Comparison of ENCODE assay signal across 8 cellular contexts in genomic region chrX:17860811-17861495, GRCh38. TPM values are rescaled to one million over a fixed set of nuclear protein-coding genes. Genes with fewer than 3 reads are reported as not detected.
A peak's percentile ranks its signal among the peaks of the same experiment; 100 is the strongest.
DNase-seq lines count a peak whose midpoint lies in the region; ATAC-seq and TF ChIP-seq lines count a peak whose summit lies in the region.

RAI2 (minus strand) TSS chrX:17861298; CDS start chrX:17802010, 59,288 bp downstream.

- peaks cover 2 to 10% (median 5%) of the 10 kb centered on the region in 4 donors for H3K4me1 ChIP-seq in liver (ENCODE audit: control insufficient read depth in 4 of 4, insufficient read depth in 4 of 4, low read length in 3 of 4)

- BruUV-seq in MCF 10A (replicated peaks; lab: Mats Ljungman, UMichigan) = no TSS peak

- peaks cover 7% of the 10 kb centered on the region for H3K36me3 Mint-ChIP-seq in MCF 10A (ENCODE audit: insufficient read depth, unreplicated experiment)
- no peaks in the 10 kb centered on the region for H3K36me3 Mint-ChIP-seq in stimulated activated effector memory CD8-positive, alpha-beta T cell treated with anti-CD3 and anti-CD28 coated beads, Interleukin-12 subunit alpha, Interleukin-12 subunit beta, amount 100 ng/mL, for 72 hours

- intact Hi-C loops in MCF 10A (cut with micrococcal nuclease) = no loop called here

- no peak within 1 kb of the TSS for H3K27ac Mint-ChIP-seq in MCF 10A (ENCODE audit: low read depth, unreplicated experiment)
- H3K27ac Mint-ChIP-seq in stimulated activated effector memory CD8-positive, alpha-beta T cell treated with anti-CD3 and anti-CD28 coated beads, Interleukin-12 subunit alpha, Interleukin-12 subunit beta, amount 100 ng/mL, for 72 hours = no peak within 1 kb of the TSS

- no peak for ATAC-seq in stimulated activated effector memory CD8-positive, alpha-beta T cell treated with anti-CD3 and anti-CD28 coated beads, Interleukin-12 subunit alpha, Interleukin-12 subunit beta, amount 100 ng/mL, for 72 hours
- no peak for ATAC-seq in HG03432 (IDR thresholded peaks at IDR 0.05; ENCODE audit: unreplicated experiment)

- H3K4me1 Mint-ChIP-seq in MCF 10A (ENCODE audit: insufficient read depth, unreplicated experiment) = peaks cover 6% of the 10 kb centered on the region
- no peaks in the 10 kb centered on the region for H3K4me1 Mint-ChIP-seq in stimulated activated effector memory CD8-positive, alpha-beta T cell treated with anti-CD3 and anti-CD28 coated beads, Interleukin-12 subunit alpha, Interleukin-12 subunit beta, amount 100 ng/mL, for 72 hours

- H3K36me3 ChIP-seq in liver (ENCODE audit: control insufficient read depth in 4 of 4, insufficient read depth in 3 of 4, low read depth in 1 of 4, low read length in 3 of 4) = no peaks in the 10 kb centered on the region

- in situ Hi-C loops in Caki2 (cut with HindIII; ENCODE audit: low pct_unique_long_range_greater_than_20kb, low sequenced_read_pairs) = no loop called here

- peak within 1 kb of the TSS; percentile 13 for H3K4me3 Mint-ChIP-seq in MCF 10A (ENCODE audit: unreplicated experiment)
- H3K4me3 Mint-ChIP-seq in stimulated activated effector memory CD8-positive, alpha-beta T cell treated with anti-CD3 and anti-CD28 coated beads, Interleukin-12 subunit alpha, Interleukin-12 subunit beta, amount 100 ng/mL, for 72 hours = peak within 1 kb of the TSS; percentile 29

- no peak for TF ChIP-seq RAD21 in liver (IDR thresholded peaks at IDR 0.05)

- H3K9ac ChIP-seq in liver (ENCODE audit: low read depth in 1 of 2, low read length in 2 of 2) = no peak within 1 kb of the TSS

- no peak within 1 kb of the TSS for H3K27ac ChIP-seq in liver (ENCODE audit: low read depth in 1 of 2, low read length in 2 of 2)

- POLR2A ChIA-PET in MCF 10A (lab: Yijun Ruan, JAX) = no interaction called here

- CTCF ChIA-PET in MCF 10A (lab: Yijun Ruan, JAX) = no interaction called here

- H3K27me3 Mint-ChIP-seq in MCF 10A (ENCODE audit: insufficient read depth, unreplicated experiment) = peaks cover 75% of the 10 kb centered on the region

- DNase-seq in Caki2 (ENCODE audit: low read depth) (peak; percentile 30), NCI-H82 treated with DMSO at 0.1 percent for 48 hours (lab: John Stamatoyannopoulos, UW; ENCODE audit: unreplicated experiment) (peak; percentile 1), MCF 10A (ENCODE audit: unreplicated experiment) (no peak), HCEC 1CT (no peak), middle frontal gyrus (ENCODE audit: extremely low spot score, low spot score) (no peak)
- no peak for DNase-seq in stimulated activated effector memory CD8-positive, alpha-beta T cell treated with anti-CD3 and anti-CD28 coated beads, Interleukin-12 subunit alpha, Interleukin-12 subunit beta, amount 100 ng/mL, for 72 hours (ENCODE audit: low spot score in 2 of 2)

- TF ChIP-seq CTCF in MCF 10A (IDR thresholded peaks at IDR 0.05; ENCODE audit: unreplicated experiment) (no peak), liver (IDR thresholded peaks at IDR 0.05; ENCODE audit: low read depth, low read length, missing input control) (no peak)

- peak within 1 kb of the TSS in 2 of 3 donors; percentile 40 to 64 for H3K4me3 ChIP-seq in liver (ENCODE audit: low read depth in 1 of 3, low read length in 3 of 3)

- 1% methylated on average over 80 of the region's 98 CpGs for WGBS in liver

- no peaks in the 10 kb centered on the region for H3K9me3 ChIP-seq in liver (ENCODE audit: control insufficient read depth in 4 of 4, low read length in 3 of 4)

- H3K27me3 ChIP-seq in liver (ENCODE audit: control insufficient read depth in 4 of 4, insufficient read depth in 4 of 4, low read length in 3 of 4) = no peaks in the 10 kb centered on the region

- no peaks in the 10 kb centered on the region for H3K9me3 Mint-ChIP-seq in MCF 10A (ENCODE audit: unreplicated experiment)
- no peaks in the 10 kb centered on the region for H3K9me3 Mint-ChIP-seq in stimulated activated effector memory CD8-positive, alpha-beta T cell treated with anti-CD3 and anti-CD28 coated beads, Interleukin-12 subunit alpha, Interleukin-12 subunit beta, amount 100 ng/mL, for 72 hours

TF ChIP-seq in liver, 16 proteins besides CTCF, POLR2A, EP300 and RAD21:
- TF ChIP-seq SP1 (IDR thresholded peaks at IDR 0.05) (no peak), FOXA1 (IDR thresholded peaks at IDR 0.05) (no peak), MAX (IDR thresholded peaks at IDR 0.05) (no peak), NR2F2 (IDR thresholded peaks at IDR 0.05) (no peak), HNF4A (conservative IDR thresholded peaks at IDR 0.05) (no peak), YY1 (IDR thresholded peaks at IDR 0.05) (no peak), ZBTB33 (IDR thresholded peaks at IDR 0.05) (no peak), FOXA2 (IDR thresholded peaks at IDR 0.05) (no peak), ATF3 (IDR thresholded peaks at IDR 0.05) (no peak), TAF1 (conservative IDR thresholded peaks at IDR 0.05) (no peak), JUND (IDR thresholded peaks at IDR 0.05) (no peak), EGR1 (IDR thresholded peaks at IDR 0.05; ENCODE audit: low read depth in 2 of 2) (no peak), REST (IDR thresholded peaks at IDR 0.05) (no peak), HNF4G (IDR thresholded peaks at IDR 0.05) (no peak)

RNA-seq across cellular contexts. Expression of gene RAI2, which starts in this region (rescaled TPM):
- 0.24 TPM in 1 of 2 replicates, not detected in the other for total RNA-seq in Caki2 (2014; rRNA removed; shearing (Covaris generic); ENCODE audit: low replicate concordance)
- total RNA-seq in MCF 10A (2022) (not detected in 2 replicates), liver (under 1 TPM; 0.14 to 0.59 TPM)
- 1 to 10 TPM; 1.4 to 1.8 TPM for polyA plus RNA-seq in liver

Comparison
In these comparisons a context has a peak if more than half of its experiments do, and no peak if none do; other contexts are left out.
1. Peak in DNase-seq in Caki2; RNA of the gene not detected or under 1 TPM.